Comparison of ENCODE assay signal across 12 cellular contexts in the genomic region with DNA sequence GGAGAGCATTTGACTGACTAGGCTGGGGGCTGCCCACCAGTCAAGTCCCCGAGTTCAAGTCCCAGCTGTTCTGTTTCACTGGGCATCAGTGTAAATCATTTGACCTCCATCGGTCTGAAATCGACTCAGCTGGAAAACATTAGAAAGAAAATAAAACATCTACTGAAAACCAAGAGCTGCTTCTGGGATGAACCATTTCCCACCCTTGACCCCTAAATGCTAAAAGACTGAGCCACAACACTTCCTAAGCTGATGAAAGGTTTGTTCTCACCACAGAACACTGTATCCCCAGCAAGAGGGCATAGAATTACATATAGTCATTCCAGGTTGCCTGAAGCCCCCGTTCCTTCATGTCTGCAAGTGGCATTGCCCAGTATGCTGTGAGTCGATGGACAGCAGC.
DNase-seq lines count a peak whose midpoint lies in the region; ATAC-seq and TF ChIP-seq lines count a peak whose summit lies in the region.
"Had no signal": no experiment of that assay in that cellular context is flagged by ENCODE, and none has a peak within 500 bp of the region (broad histone marks: within the 10 kb centered on the region; RNA-seq: fewer than 3 reads in every experiment).

No MANE protein-coding gene starts in this region.

- POLR2A ChIA-PET in activated CD8-positive, alpha-beta T cell treated with anti-CD3 and anti-CD28 coated beads, Interleukin-2, amount 10 ng/mL, durations not matched to agents 7 days and 5 days (lab: Charles Lee), result interaction anchor here (1.0 to 1.4 kb wide), 3 partner anchors 14 to 237 kb away, joined by 3 to 4 read pairs (median 3); partner anchors contain the start of gene TAB2
- POLR2A ChIA-PET in naive thymus-derived CD8-positive, alpha-beta T cell (lab: Charles Lee), result interaction anchor here (0.8 kb wide), 1 partner anchor 351 kb away, joined by 3 read pairs; no protein-coding TSS in a partner anchor

- DNase-seq in heart right ventricle, result no peak
- DNase-seq in cardiac septum (ENCODE audit: low spot score), result no peak
- DNase-seq in brain microvascular endothelial cell, result peak; percentile 69
- DNase-seq in mesenchymal stem cell, result peak; percentile 38
- DNase-seq in uterus, result no peak
- DNase-seq in OCI-M1 (lab: John Stamatoyannopoulos, UW), result no peak
- DNase-seq in activated CD8-positive, alpha-beta T cell treated with anti-CD3 and anti-CD28 coated beads, Interleukin-2, amount 10 ng/mL, durations not matched to agents 7 days and 5 days, result no peak
- no peak for DNase-seq in naive thymus-derived CD8-positive, alpha-beta T cell
- DNase-seq: NCI-H1105 treated with DMSO at 0.1 percent for 48 hours, NCI-H748 treated with DMSO at 0.1 percent for 48 hours had no signal

- no peak overlapping the region for H3K4me3 Mint-ChIP-seq in activated CD8-positive, alpha-beta T cell treated with anti-CD3 and anti-CD28 coated beads, Interleukin-2, amount 10 ng/mL, durations not matched to agents 7 days and 5 days
- no peak overlapping the region for H3K4me3 Mint-ChIP-seq in naive thymus-derived CD8-positive, alpha-beta T cell
- H3K4me3 Mint-ChIP-seq: T-helper 1 cell treated with Interleukin-12 subunit alpha and Interleukin-12 subunit beta and Interleukin-4 antibody, amounts not matched to agents 30 μg/mL and 1 μg/mL, for 36 hours had no signal

- peak overlapping the region; percentile 49 for H2AK5ac ChIP-seq in mesenchymal stem cell (ENCODE audit: low read length, severe bottlenecking)

- H3K36me3 ChIP-seq in heart right ventricle (no peaks in the 10 kb centered on the region), brain microvascular endothelial cell (replicated peaks) (no peaks in the 10 kb centered on the region), mesenchymal stem cell (ENCODE audit: control insufficient read depth in 1 of 2, insufficient read depth in 2 of 2, low read depth in 1 of 2, low read length in 2 of 2) (peaks cover 0 to 6% of the 10 kb centered on the region in 2 experiments), uterus (no peaks in the 10 kb centered on the region)
- H3K36me3 ChIP-seq: BE2C had no signal

- H3K9me3 ChIP-seq in heart right ventricle (no peaks in the 10 kb centered on the region), mesenchymal stem cell (ENCODE audit: control insufficient read depth, low read length) (no peaks in the 10 kb centered on the region), uterus (no peaks in the 10 kb centered on the region)
- H3K9me3 ChIP-seq: BE2C had no signal

- no peaks in the 10 kb centered on the region for H3K79me1 ChIP-seq in mesenchymal stem cell (replicated peaks; ENCODE audit: low read length, poor library complexity, severe bottlenecking)

- no peak overlapping the region for H3K4me3 ChIP-seq in heart right ventricle
- H3K4me3 ChIP-seq in brain microvascular endothelial cell (ENCODE audit: low read depth, low read length), result no peak overlapping the region
- H3K4me3 ChIP-seq in mesenchymal stem cell (ENCODE audit: insufficient read depth in 1 of 2, low read depth in 1 of 2, low read length in 2 of 2), result peak overlapping the region in 1 of 2 experiments; percentile 35
- H3K4me3 ChIP-seq in uterus, result no peak overlapping the region

- H3K27ac ChIP-seq in heart right ventricle (peak overlapping the region; percentile 14 to 77 (median 60)), brain microvascular endothelial cell (peak overlapping the region; percentile 53), mesenchymal stem cell (ENCODE audit: low read length, poor library complexity, severe bottlenecking) (peak overlapping the region; percentile 83), uterus (peak overlapping the region; percentile 60 to 70)

- intact Hi-C loops in heart right ventricle (cut with DNase I) (loop anchor here in 9 of 10 donors (2.0 to 10.0 kb wide), 10 partner anchors 48 to 437 kb away; partner anchors contain the start of gene TAB2 (in 3 of the 9)), cardiac septum (cut with DNase I) (loop anchor here (5.0 kb wide), 1 partner anchor 53 kb away; no protein-coding TSS in a partner anchor), uterus (cut with DNase I; ENCODE audit: low total_unique reads) (no loop called here)

- in situ Hi-C loops in brain microvascular endothelial cell (cut with HindIII; ENCODE audit: low pct_ligation_motif_present, low sequenced_read_pairs), result loop anchor here (25.0 kb wide), 1 partner anchor 332 kb away; the partner anchor contains the start of gene SUMO4

- peak overlapping the region; percentile 6 for H4K91ac ChIP-seq in mesenchymal stem cell (ENCODE audit: low read length)

- CTCF ChIA-PET in activated CD8-positive, alpha-beta T cell treated with anti-CD3 and anti-CD28 coated beads, Interleukin-2, amount 10 ng/mL, durations not matched to agents 7 days and 5 days (lab: Charles Lee), result interaction anchor here (0.6 to 2.1 kb wide), 19 partner anchors 11 to 437 kb away, joined by 3 to 23 read pairs (median 3); no protein-coding TSS in a partner anchor

- no peak overlapping the region for H3K14ac ChIP-seq in mesenchymal stem cell (ENCODE audit: low read length in 2 of 2)

- H4K8ac ChIP-seq in mesenchymal stem cell (ENCODE audit: low read length), result peak overlapping the region; percentile 31

- 72 to 77% methylated on average over 5 of the region's 5 CpGs for WGBS in heart right ventricle, 2 donors
- 44% methylated on average over 5 of the region's 5 CpGs for WGBS in mesenchymal stem cell

- H3K4me1 ChIP-seq in heart right ventricle (peaks cover 2 to 29% (median 21%) of the 10 kb centered on the region in 9 donors), mesenchymal stem cell (ENCODE audit: control insufficient read depth, insufficient read depth, low read depth, low read length) (peaks cover 13% of the 10 kb centered on the region), uterus (peaks cover 6 to 8% of the 10 kb centered on the region in 2 donors)

- no peaks in the 10 kb centered on the region for H3K27me3 Mint-ChIP-seq in activated CD8-positive, alpha-beta T cell treated with anti-CD3 and anti-CD28 coated beads, Interleukin-2, amount 10 ng/mL, durations not matched to agents 7 days and 5 days (ENCODE audit: low read depth)
- no peaks in the 10 kb centered on the region for H3K27me3 Mint-ChIP-seq in naive thymus-derived CD8-positive, alpha-beta T cell

- H3K4me1 Mint-ChIP-seq in activated CD8-positive, alpha-beta T cell treated with anti-CD3 and anti-CD28 coated beads, Interleukin-2, amount 10 ng/mL, durations not matched to agents 7 days and 5 days (ENCODE audit: low read depth), result peaks cover 75% of the 10 kb centered on the region
- peaks cover 12 to 45% (median 32%) of the 10 kb centered on the region in 4 donors for H3K4me1 Mint-ChIP-seq in naive thymus-derived CD8-positive, alpha-beta T cell

- H3K9me3 Mint-ChIP-seq in activated CD8-positive, alpha-beta T cell treated with anti-CD3 and anti-CD28 coated beads, Interleukin-2, amount 10 ng/mL, durations not matched to agents 7 days and 5 days (ENCODE audit: insufficient read depth), result no peaks in the 10 kb centered on the region
- H3K9me3 Mint-ChIP-seq in naive thymus-derived CD8-positive, alpha-beta T cell, result no peaks in the 10 kb centered on the region

- ATAC-seq in heart right ventricle, result peak in 1 of 8 donors; percentile 8
- ATAC-seq in activated CD8-positive, alpha-beta T cell treated with anti-CD3 and anti-CD28 coated beads, Interleukin-2, amount 10 ng/mL, durations not matched to agents 7 days and 5 days, result no peak
- no peak for ATAC-seq in naive thymus-derived CD8-positive, alpha-beta T cell

- no peak overlapping the region for H3K27ac Mint-ChIP-seq in activated CD8-positive, alpha-beta T cell treated with anti-CD3 and anti-CD28 coated beads, Interleukin-2, amount 10 ng/mL, durations not matched to agents 7 days and 5 days
- H3K27ac Mint-ChIP-seq in naive thymus-derived CD8-positive, alpha-beta T cell, result peak overlapping the region in 2 of 10 donors; percentile 48 to 52

- H3K36me3 Mint-ChIP-seq in activated CD8-positive, alpha-beta T cell treated with anti-CD3 and anti-CD28 coated beads, Interleukin-2, amount 10 ng/mL, durations not matched to agents 7 days and 5 days (ENCODE audit: low read depth), result peaks cover 28% of the 10 kb centered on the region
- no peaks in the 10 kb centered on the region for H3K36me3 Mint-ChIP-seq in naive thymus-derived CD8-positive, alpha-beta T cell

- H2AFZ ChIP-seq in mesenchymal stem cell (ENCODE audit: low read depth, low read length), result no peak overlapping the region

- H2BK5ac ChIP-seq in mesenchymal stem cell (ENCODE audit: low read depth, low read length, poor library complexity, severe bottlenecking), result peak overlapping the region; percentile 71

- H3K9ac ChIP-seq in mesenchymal stem cell (ENCODE audit: low read length), result peak overlapping the region; percentile 73

- peak overlapping the region; percentile 3 for H2BK15ac ChIP-seq in mesenchymal stem cell (ENCODE audit: low read depth, poor library complexity, severe bottlenecking)

- peak overlapping the region; percentile 23 to 38 for H2BK12ac ChIP-seq in mesenchymal stem cell (ENCODE audit: low read length in 2 of 2)

- no peaks in the 10 kb centered on the region for H3K27me3 ChIP-seq in heart right ventricle
- no peaks in the 10 kb centered on the region for H3K27me3 ChIP-seq in brain microvascular endothelial cell (replicated peaks)
- no peaks in the 10 kb centered on the region for H3K27me3 ChIP-seq in mesenchymal stem cell (ENCODE audit: control insufficient read depth in 1 of 2, insufficient read depth in 1 of 2, low read length in 2 of 2)
- no peaks in the 10 kb centered on the region for H3K27me3 ChIP-seq in uterus
- H3K27me3 ChIP-seq: BE2C had no signal

- no peak overlapping the region for H3K23ac ChIP-seq in mesenchymal stem cell (ENCODE audit: low read length in 2 of 2)

- TF ChIP-seq POLR2A in uterus (IDR thresholded peaks at IDR 0.05), result no peak

- peak overlapping the region; percentile 55 for H2BK120ac ChIP-seq in mesenchymal stem cell (ENCODE audit: low read depth, low read length)

- H3K4ac ChIP-seq in mesenchymal stem cell (ENCODE audit: low read depth in 1 of 2, low read length in 2 of 2), result peak overlapping the region in 1 of 2 experiments; percentile 63

- TF ChIP-seq CTCF in heart right ventricle (IDR thresholded peaks at IDR 0.05) (no peak), brain microvascular endothelial cell (IDR thresholded peaks at IDR 0.05; ENCODE audit: low read depth, low read length, missing control alignments) (no peak), uterus (IDR thresholded peaks at IDR 0.05) (no peak)

- peak overlapping the region; percentile 2 for H3K4me2 ChIP-seq in mesenchymal stem cell (ENCODE audit: low read length, poor library complexity, severe bottlenecking)

- peak overlapping the region in 1 of 2 experiments; percentile 11 for H3K18ac ChIP-seq in mesenchymal stem cell (ENCODE audit: low read depth in 1 of 2, low read length in 2 of 2)

Comparison
In these comparisons a context has a peak if more than half of its experiments do, and no peak if none do; other contexts are left out.
1. DNase-seq: peak in brain microvascular endothelial cell (single experiment) and mesenchymal stem cell (single experiment); none in heart right ventricle (0 of 2), cardiac septum (single experiment), uterus (0 of 2), OCI-M1 (single experiment), activated CD8-positive, alpha-beta T cell treated with anti-CD3 and anti-CD28 coated beads, Interleukin-2, amount 10 ng/mL, durations not matched to agents 7 days and 5 days (single experiment) and naive thymus-derived CD8-positive, alpha-beta T cell (0 of 10).
2. Peak in every context shown above with its lines, with median percentiles within 50 percentile points of each other: H3K27ac ChIP-seq.